14 cellular contexts compared by ENCODE assay signal in genomic region chr9:4301302-4301701, GRCh38. TPM values are rescaled to one million over a fixed set of nuclear protein-coding genes. Genes with fewer than 3 reads are reported as not detected.
A peak's percentile ranks its signal among the peaks of the same experiment; 100 is the strongest.
DNase-seq lines count a peak whose midpoint lies in the region; ATAC-seq and TF ChIP-seq lines count a peak whose summit lies in the region.
"Had no signal": no experiment of that assay in that cellular context is flagged by ENCODE, and none has a peak within 500 bp of the region (broad histone marks: within the 10 kb centered on the region; RNA-seq: fewer than 3 reads in every experiment).

No MANE protein-coding gene starts in this region.

- H3K36me3 Mint-ChIP-seq in activated CD8-positive, alpha-beta memory T cell treated with anti-CD3 and anti-CD28 coated beads, Interleukin-2, amount 10 ng/mL, durations not matched to agents 7 days and 5 days = no peaks in the 10 kb centered on the region
- peaks cover 0 to 12% of the 10 kb centered on the region in 2 donors for H3K36me3 Mint-ChIP-seq in CD4-positive, alpha-beta memory T cell
- H3K36me3 Mint-ChIP-seq in stimulated activated memory B cell treated with anti-CD40 and anti-IgM and Interleukin-4, amounts not matched to agents 10 μg/mL and 1 μg/mL and 100 μg/mL, for 72 hours = no peaks in the 10 kb centered on the region

- no peak overlapping the region for H4K91ac ChIP-seq in mesenchymal stem cell (ENCODE audit: low read length)

- no peaks in the 10 kb centered on the region for H3K79me1 ChIP-seq in mesenchymal stem cell (replicated peaks; ENCODE audit: low read length, poor library complexity, severe bottlenecking)

- peak overlapping the region; percentile 69 for H3K27ac ChIP-seq in mammary epithelial cell (ENCODE audit: insufficient read depth, low read depth, low read length)
- peak overlapping the region; percentile 9 for H3K27ac ChIP-seq in mesenchymal stem cell (ENCODE audit: low read length, poor library complexity, severe bottlenecking)
- no peak overlapping the region for H3K27ac ChIP-seq in CD4-positive, alpha-beta memory T cell (ENCODE audit: low read depth, low read length)

- H3K9me3 ChIP-seq in mammary epithelial cell (replicated peaks; ENCODE audit: insufficient read depth, low read length) (no peaks in the 10 kb centered on the region), mesenchymal stem cell (ENCODE audit: control insufficient read depth, low read length) (no peaks in the 10 kb centered on the region)
- no peaks in the 10 kb centered on the region for H3K9me3 ChIP-seq in CD4-positive, alpha-beta memory T cell (ENCODE audit: control insufficient read depth in 1 of 2, low read length in 2 of 2)
- H3K9me3 ChIP-seq: uterus had no signal

- no peak overlapping the region for H3K23ac ChIP-seq in mesenchymal stem cell (ENCODE audit: low read length in 2 of 2)

- peaks cover 26% of the 10 kb centered on the region for H3K4me1 Mint-ChIP-seq in activated CD8-positive, alpha-beta memory T cell treated with anti-CD3 and anti-CD28 coated beads, Interleukin-2, amount 10 ng/mL, durations not matched to agents 7 days and 5 days
- H3K4me1 Mint-ChIP-seq in CD4-positive, alpha-beta memory T cell = peaks cover 4 to 31% (median 18%) of the 10 kb centered on the region in 4 donors
- H3K4me1 Mint-ChIP-seq in stimulated activated memory B cell treated with anti-CD40 and anti-IgM and Interleukin-4, amounts not matched to agents 10 μg/mL and 1 μg/mL and 100 μg/mL, for 72 hours = peaks cover 27% of the 10 kb centered on the region

- no peaks in the 10 kb centered on the region for H3K79me2 ChIP-seq in mammary epithelial cell (ENCODE audit: insufficient read depth, low read length)

- H2AK5ac ChIP-seq in mesenchymal stem cell (ENCODE audit: low read length, severe bottlenecking) = no peak overlapping the region

- no peak overlapping the region for H2BK5ac ChIP-seq in mesenchymal stem cell (ENCODE audit: low read depth, low read length, poor library complexity, severe bottlenecking)

- no peak overlapping the region for H4K8ac ChIP-seq in mesenchymal stem cell (ENCODE audit: low read length)

- no peaks in the 10 kb centered on the region for H4K20me1 ChIP-seq in mammary epithelial cell (ENCODE audit: insufficient read depth, low read length)

- H3K4ac ChIP-seq in mesenchymal stem cell (ENCODE audit: low read depth in 1 of 2, low read length in 2 of 2) = no peak overlapping the region

- dilution Hi-C loops in mammary epithelial cell (cut with HindIII; ENCODE audit: low sequenced_read_pairs) = no loop called here

- WGBS in mammary epithelial cell (ENCODE audit: low coverage, missing lambda C conversion rate) = 0% methylated on average over 1 of the region's 1 CpG
- 91% methylated on average over 1 of the region's 1 CpG for WGBS in mesenchymal stem cell

- in situ Hi-C loops in mammary epithelial cell (cut with MboI; ENCODE audit: low sequenced_read_pairs in 2 of 2) = no loop called here

- no peaks in the 10 kb centered on the region for H3K9me3 Mint-ChIP-seq in activated CD8-positive, alpha-beta memory T cell treated with anti-CD3 and anti-CD28 coated beads, Interleukin-2, amount 10 ng/mL, durations not matched to agents 7 days and 5 days (ENCODE audit: low read depth)
- H3K9me3 Mint-ChIP-seq in CD4-positive, alpha-beta memory T cell = peaks cover 0 to 3% (median 0%) of the 10 kb centered on the region in 8 donors
- no peaks in the 10 kb centered on the region for H3K9me3 Mint-ChIP-seq in stimulated activated memory B cell treated with anti-CD40 and anti-IgM and Interleukin-4, amounts not matched to agents 10 μg/mL and 1 μg/mL and 100 μg/mL, for 72 hours

- H3K18ac ChIP-seq in mesenchymal stem cell (ENCODE audit: low read depth in 1 of 2, low read length in 2 of 2) = no peak overlapping the region

- peaks cover 51% of the 10 kb centered on the region for H3K4me1 ChIP-seq in mammary epithelial cell (ENCODE audit: insufficient read depth, low read length)
- peaks cover 7% of the 10 kb centered on the region for H3K4me1 ChIP-seq in mesenchymal stem cell (ENCODE audit: control insufficient read depth, insufficient read depth, low read depth, low read length)
- H3K4me1 ChIP-seq in CD4-positive, alpha-beta memory T cell (ENCODE audit: insufficient read depth, low read length) = peaks cover 16% of the 10 kb centered on the region
- H3K4me1 ChIP-seq: uterus had no signal

- DNase-seq in AG09319 (ENCODE audit: extremely low read depth, low read depth) (peak; percentile 72), LHCN-M2 (ENCODE audit: low read depth) (peak; percentile 86), mammary epithelial cell (peak; percentile 92), mesenchymal stem cell (peak; percentile 87)
- DNase-seq in activated CD8-positive, alpha-beta memory T cell treated with anti-CD3 and anti-CD28 coated beads, Interleukin-2, amount 10 ng/mL, durations not matched to agents 7 days and 5 days = no peak
- DNase-seq in CD4-positive, alpha-beta memory T cell = no peak
- DNase-seq: activated CD4-positive, alpha-beta T cell treated with anti-CD3 and anti-CD28 coated beads for 48 hours; NCI-H1048; NCI-H345; stimulated activated CD8-positive, alpha-beta memory T cell treated with anti-CD3 and anti-CD28 coated beads, Interleukin-4, amount 100 ng/mL, for 48 hours; uterus had no signal

- CTCF ChIA-PET in mammary epithelial cell (lab: Charles Lee; ENCODE audit: low non-redundant PET) = no interaction called here
- CTCF ChIA-PET in activated CD8-positive, alpha-beta memory T cell treated with anti-CD3 and anti-CD28 coated beads, Interleukin-2, amount 10 ng/mL, durations not matched to agents 7 days and 5 days (lab: Charles Lee) = no interaction called here
- CTCF ChIA-PET in CD4-positive, alpha-beta memory T cell (lab: Charles Lee; ENCODE audit: partially characterized antibody) = no interaction called here

- peaks cover 68% of the 10 kb centered on the region for H3K27me3 Mint-ChIP-seq in activated CD8-positive, alpha-beta memory T cell treated with anti-CD3 and anti-CD28 coated beads, Interleukin-2, amount 10 ng/mL, durations not matched to agents 7 days and 5 days
- H3K27me3 Mint-ChIP-seq in CD4-positive, alpha-beta memory T cell = peaks cover 16 to 35% of the 10 kb centered on the region in 2 donors
- H3K27me3 Mint-ChIP-seq in stimulated activated memory B cell treated with anti-CD40 and anti-IgM and Interleukin-4, amounts not matched to agents 10 μg/mL and 1 μg/mL and 100 μg/mL, for 72 hours = peaks cover 66% of the 10 kb centered on the region

- H3K4me2 ChIP-seq in mammary epithelial cell (ENCODE audit: insufficient read depth, low read depth, low read length) (peak overlapping the region; percentile 63), mesenchymal stem cell (ENCODE audit: low read length, poor library complexity, severe bottlenecking) (no peak overlapping the region)

- no peak for ATAC-seq in activated CD8-positive, alpha-beta memory T cell treated with anti-CD3 and anti-CD28 coated beads, Interleukin-2, amount 10 ng/mL, durations not matched to agents 7 days and 5 days
- ATAC-seq in stimulated activated memory B cell treated with anti-CD40 and anti-IgM and Interleukin-4, amounts not matched to agents 10 μg/mL and 1 μg/mL and 100 μg/mL, for 72 hours = no peak
- ATAC-seq in GM19023 (IDR thresholded peaks at IDR 0.05; ENCODE audit: unreplicated experiment) = no peak
- ATAC-seq: Panc1 had no signal

- H3K9ac ChIP-seq in mammary epithelial cell (ENCODE audit: insufficient read depth, low read length) (no peak overlapping the region), mesenchymal stem cell (ENCODE audit: low read length) (peak overlapping the region; percentile 64)

- no peak overlapping the region for H3K27ac Mint-ChIP-seq in activated CD8-positive, alpha-beta memory T cell treated with anti-CD3 and anti-CD28 coated beads, Interleukin-2, amount 10 ng/mL, durations not matched to agents 7 days and 5 days
- no peak overlapping the region for H3K27ac Mint-ChIP-seq in CD4-positive, alpha-beta memory T cell
- H3K27ac Mint-ChIP-seq in stimulated activated memory B cell treated with anti-CD40 and anti-IgM and Interleukin-4, amounts not matched to agents 10 μg/mL and 1 μg/mL and 100 μg/mL, for 72 hours = no peak overlapping the region

- no peaks in the 10 kb centered on the region for H3K27me3 ChIP-seq in mammary epithelial cell (ENCODE audit: insufficient read depth, low read length)
- no peaks in the 10 kb centered on the region for H3K27me3 ChIP-seq in mesenchymal stem cell (ENCODE audit: control insufficient read depth in 1 of 2, insufficient read depth in 1 of 2, low read length in 2 of 2)
- H3K27me3 ChIP-seq in CD4-positive, alpha-beta memory T cell (ENCODE audit: insufficient read depth, low read length) = no peaks in the 10 kb centered on the region
- H3K27me3 ChIP-seq: uterus had no signal

- POLR2A ChIA-PET in CD4-positive, alpha-beta memory T cell (lab: Charles Lee; ENCODE audit: partially characterized antibody) = no interaction called here

- no peak overlapping the region for H3K4me3 Mint-ChIP-seq in activated CD8-positive, alpha-beta memory T cell treated with anti-CD3 and anti-CD28 coated beads, Interleukin-2, amount 10 ng/mL, durations not matched to agents 7 days and 5 days
- H3K4me3 Mint-ChIP-seq in CD4-positive, alpha-beta memory T cell = peak overlapping the region in 2 of 8 donors; percentile 35 to 38
- H3K4me3 Mint-ChIP-seq in stimulated activated memory B cell treated with anti-CD40 and anti-IgM and Interleukin-4, amounts not matched to agents 10 μg/mL and 1 μg/mL and 100 μg/mL, for 72 hours = no peak overlapping the region

- no peak overlapping the region for H3K4me3 ChIP-seq in mammary epithelial cell (replicated peaks in 1 of 3; ENCODE audit: insufficient read depth in 1 of 3, low read depth in 2 of 3, low read length in 3 of 3)
- H3K4me3 ChIP-seq in mesenchymal stem cell (ENCODE audit: insufficient read depth in 1 of 2, low read depth in 1 of 2, low read length in 2 of 2) = peak overlapping the region in 1 of 2 experiments; percentile 34
- no peak overlapping the region for H3K4me3 ChIP-seq in CD4-positive, alpha-beta memory T cell (ENCODE audit: low read length in 2 of 2)
- H3K4me3 ChIP-seq: uterus had no signal

- intact Hi-C loops in mammary epithelial cell (cut with micrococcal nuclease) = loop anchor here (2.0 to 5.0 kb wide), 2 partner anchors 43 to 774 kb away; partner anchors contain the start of gene RFX3
- intact Hi-C loops in CD4-positive, alpha-beta memory T cell (cut with micrococcal nuclease) = no loop called here

- no TSS peak for BruUV-seq in mammary epithelial cell (replicated peaks; lab: Mats Ljungman, UMichigan)

- no peak overlapping the region for H3K14ac ChIP-seq in mesenchymal stem cell (ENCODE audit: low read length in 2 of 2)

- no peak overlapping the region for H2BK15ac ChIP-seq in mesenchymal stem cell (ENCODE audit: low read depth, poor library complexity, severe bottlenecking)

- H2BK12ac ChIP-seq in mesenchymal stem cell (ENCODE audit: low read length in 2 of 2) = no peak overlapping the region

- H3K36me3 ChIP-seq in mammary epithelial cell (ENCODE audit: insufficient read depth, low read length) (no peaks in the 10 kb centered on the region), mesenchymal stem cell (ENCODE audit: control insufficient read depth in 1 of 2, insufficient read depth in 2 of 2, low read depth in 1 of 2, low read length in 2 of 2) (no peaks in the 10 kb centered on the region)
- H3K36me3 ChIP-seq in CD4-positive, alpha-beta memory T cell (ENCODE audit: insufficient read depth, low read length) = no peaks in the 10 kb centered on the region
- H3K36me3 ChIP-seq: uterus had no signal

- TF ChIP-seq CTCF in AG09319 (IDR thresholded peaks at IDR 0.05; ENCODE audit: low read depth, low read length) (no peak), mammary epithelial cell (conservative IDR thresholded peaks at IDR 0.05 in 1 of 2, IDR thresholded peaks at IDR 0.05 in 1 of 2; ENCODE audit: extremely low read depth in 1 of 2, insufficient read depth in 1 of 2, low read depth in 1 of 2, low read length in 2 of 2) (no peak)

- no peak overlapping the region for H2AFZ ChIP-seq in mammary epithelial cell (ENCODE audit: low read depth, low read length)
- no peak overlapping the region for H2AFZ ChIP-seq in mesenchymal stem cell (ENCODE audit: low read depth, low read length)

- H2BK120ac ChIP-seq in mesenchymal stem cell (ENCODE audit: low read depth, low read length) = no peak overlapping the region

RNA-seq across cellular contexts. Expression of gene GLIS3, which starts 1.4 kb away (rescaled TPM):
- total RNA-seq in LHCN-M2 (2014; rRNA removed) (7.8 and 8.7 TPM in 2 replicates), mammary epithelial cell (1 to 10 TPM; 1.2 to 9.8 TPM)
- polyA plus RNA-seq in LHCN-M2 (2012) = 3.5 TPM
- 0.15 TPM for polyA plus RNA-seq in mammary epithelial cell
- polyA minus RNA-seq in mammary epithelial cell = 5.2 TPM
- polyA plus RNA-seq in mesenchymal stem cell (2013, experiment 1 of 2) = 19.0 TPM
- 18.8 TPM for polyA plus RNA-seq in mesenchymal stem cell (2013, experiment 2 of 2)
- under 1 TPM in 1 of 2 experiments, not detected in 1; 0.30 TPM for total RNA-seq in activated CD8-positive, alpha-beta memory T cell treated with anti-CD3 and anti-CD28 coated beads, Interleukin-2, amount 10 ng/mL, durations not matched to agents 7 days and 5 days
- total RNA-seq in CD4-positive, alpha-beta memory T cell = 1 to 10 TPM; 2.0 to 2.8 TPM
- under 1 TPM in 1 of 2 donors, not detected in 1; 0.61 TPM for polyA plus RNA-seq in CD4-positive, alpha-beta memory T cell

Comparison
In these comparisons a context has a peak if more than half of its experiments do, and no peak if none do; other contexts are left out.
1. DNase-seq: peak in AG09319 (single experiment), LHCN-M2 (single experiment), mammary epithelial cell (single experiment) and mesenchymal stem cell (single experiment); none in activated CD8-positive, alpha-beta memory T cell treated with anti-CD3 and anti-CD28 coated beads, Interleukin-2, amount 10 ng/mL, durations not matched to agents 7 days and 5 days (single experiment) and CD4-positive, alpha-beta memory T cell (0 of 5).